In the genomic region with DNA sequence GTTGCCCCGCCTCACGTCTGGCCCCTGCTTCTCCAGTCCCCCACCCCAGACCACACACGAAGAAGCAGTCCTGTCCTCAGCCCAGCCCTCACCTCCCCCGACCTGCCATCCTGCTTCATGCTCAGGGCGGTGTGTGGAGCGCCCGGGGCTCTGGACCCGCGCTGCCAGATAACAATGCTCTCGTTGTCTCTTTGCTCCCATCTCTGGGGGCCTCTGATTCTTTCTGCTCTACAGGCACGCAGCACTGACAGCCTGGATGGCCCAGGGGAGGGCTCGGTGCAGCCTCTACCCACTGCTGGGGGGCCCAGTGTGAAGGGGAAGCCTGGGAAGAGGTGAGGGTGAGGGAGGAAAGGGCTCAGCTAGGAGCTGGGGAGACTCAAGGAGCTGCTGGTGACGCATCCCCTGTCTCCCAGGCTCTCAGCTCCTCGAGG, we compare ENCODE assay signal across 14 cellular contexts. TPM values are rescaled to one million over a fixed set of nuclear protein-coding genes. Genes with fewer than 3 reads are reported as not detected.
A peak's percentile ranks its signal among the peaks of the same experiment; 100 is the strongest.
DNase-seq lines count a peak whose midpoint lies in the region; ATAC-seq and TF ChIP-seq lines count a peak whose summit lies in the region.
"Had no signal": no experiment of that assay in that cellular context is flagged by ENCODE, and none has a peak within 500 bp of the region (broad histone marks: within the 10 kb centered on the region; RNA-seq: fewer than 3 reads in every experiment).

No MANE protein-coding gene starts in this region.

- ATAC-seq in RWPE2 (ENCODE audit: low read depth) = no peak
- ATAC-seq in GM21528 (IDR thresholded peaks at IDR 0.05; ENCODE audit: low FRiP score, unreplicated experiment) = no peak

- H3K18ac ChIP-seq in trophoblast cell (ENCODE audit: low read length) = no peak overlapping the region

- H2AFZ ChIP-seq in trophoblast cell (ENCODE audit: insufficient read depth, low read length, poor library complexity) = no peak overlapping the region

- H3K4me3 ChIP-seq in RWPE2 (ENCODE audit: severe bottlenecking) (no peak overlapping the region), trophoblast cell (ENCODE audit: low read depth, low read length) (no peak overlapping the region)
- H3K4me3 ChIP-seq: coronary artery, spleen, transverse colon had no signal

- intact Hi-C loops in head of caudate nucleus (cut with DNase I) = loop anchor here (5.0 kb wide), 1 partner anchor 90 kb away; a partner anchor contains a TSS

- H4K12ac ChIP-seq in trophoblast cell (ENCODE audit: low read depth, low read length) = no peak overlapping the region

- no peak overlapping the region for H3K27ac ChIP-seq in RWPE2 (ENCODE audit: poor library complexity, severe bottlenecking)
- H3K27ac ChIP-seq in trophoblast cell (ENCODE audit: low read depth, low read length) = no peak overlapping the region
- H3K27ac ChIP-seq: coronary artery, HL-60, neutrophil, spleen, transverse colon had no signal

- TF ChIP-seq CTCF in RWPE2 (IDR thresholded peaks at IDR 0.05; ENCODE audit: poor library complexity, severe bottlenecking) = no peak

- peak; percentile 50 for DNase-seq in RWPE2 (ENCODE audit: low spot score)
- peak in 26 of 42 donors; percentile 29 to 72 (median 56) for DNase-seq in head of caudate nucleus
- DNase-seq in trophoblast cell = no peak
- no peak for DNase-seq in DMS153 (lab: John Stamatoyannopoulos, UW)
- no peak for DNase-seq in NCI-H510A treated with DMSO at 0.1 percent for 48 hours (lab: John Stamatoyannopoulos, UW)
- DNase-seq: activated CD8-positive, alpha-beta memory T cell treated with anti-CD3 and anti-CD28 coated beads for 24 hours; activated naive CD8-positive, alpha-beta T cell treated with anti-CD3 and anti-CD28 coated beads, Interleukin-2, amount 10 ng/mL, durations not matched to agents 7 days and 5 days; Calu3; spleen; transverse colon had no signal

- H2BK12ac ChIP-seq in trophoblast cell (ENCODE audit: low read length) = no peak overlapping the region

- H4K91ac ChIP-seq in trophoblast cell (ENCODE audit: low read depth, low read length) = no peak overlapping the region

- no peak overlapping the region for H3K14ac ChIP-seq in trophoblast cell (ENCODE audit: low read length)

- H3K79me1 ChIP-seq in trophoblast cell (ENCODE audit: low read length) = peaks cover 3% of the 10 kb centered on the region

- H3K36me3 ChIP-seq in RWPE2 (ENCODE audit: low read depth) (no peaks in the 10 kb centered on the region), trophoblast cell (ENCODE audit: control insufficient read depth in 1 of 2, insufficient read depth in 2 of 2, low read length in 2 of 2) (peaks cover 8 to 10% of the 10 kb centered on the region in 2 experiments)
- H3K36me3 ChIP-seq: transverse colon had no signal

- no peak overlapping the region for H3K23ac ChIP-seq in trophoblast cell (ENCODE audit: low read length)

- H3K27me3 ChIP-seq in RWPE2 (ENCODE audit: insufficient read depth, poor library complexity, severe bottlenecking) (no peaks in the 10 kb centered on the region), trophoblast cell (ENCODE audit: insufficient read depth, low read length) (no peaks in the 10 kb centered on the region)
- H3K27me3 ChIP-seq: neutrophil, spleen, transverse colon had no signal

- peak overlapping the region; percentile 14 for H3K4me2 ChIP-seq in trophoblast cell (ENCODE audit: low read length)

- H3K9me3 ChIP-seq in RWPE2 (ENCODE audit: severe bottlenecking) = no peaks in the 10 kb centered on the region
- no peaks in the 10 kb centered on the region for H3K9me3 ChIP-seq in trophoblast cell (ENCODE audit: insufficient read depth, low read depth, low read length)
- H3K9me3 ChIP-seq: neutrophil, spleen, transverse colon had no signal

- H2AK5ac ChIP-seq in trophoblast cell (ENCODE audit: low read length) = no peak overlapping the region

- WGBS in trophoblast cell (ENCODE audit: extremely low coverage, insufficient coverage, insufficient read length) = no CpG with 5 or more reads among the region's 14 CpGs

- no peak overlapping the region for H3K4ac ChIP-seq in trophoblast cell (ENCODE audit: low read depth, low read length)

- no peak overlapping the region for H4K8ac ChIP-seq in trophoblast cell (ENCODE audit: low read depth, low read length)

- H3K79me2 ChIP-seq in trophoblast cell (ENCODE audit: control insufficient read depth, insufficient read depth, low read length, poor library complexity) = no peaks in the 10 kb centered on the region

- H3K9ac ChIP-seq in trophoblast cell (ENCODE audit: low read length) = no peak overlapping the region

- H3K4me1 ChIP-seq in RWPE2 (ENCODE audit: insufficient read depth, poor library complexity, severe bottlenecking) (peaks cover 3% of the 10 kb centered on the region), trophoblast cell (ENCODE audit: control insufficient read depth in 1 of 2, insufficient read depth in 2 of 2, low read length in 2 of 2) (peaks cover 6 to 15% of the 10 kb centered on the region in 2 experiments)

- H2BK120ac ChIP-seq in trophoblast cell (ENCODE audit: insufficient read depth, low read length, poor library complexity) = no peak overlapping the region

- H2BK5ac ChIP-seq in trophoblast cell (ENCODE audit: low read depth, low read length, poor library complexity) = no peak overlapping the region

RNA-seq across cellular contexts. Expression of a gene that starts 2.1 kb away (rescaled TPM):
- polyA plus RNA-seq in trophoblast cell (2013) = 12.8 and 12.9 TPM in 2 replicates

RNA-seq across cellular contexts. Expression of a gene that starts 19.4 kb away (rescaled TPM):
- polyA plus RNA-seq in trophoblast cell (2013) = 32.8 and 34.5 TPM in 2 replicates

RNA-seq across cellular contexts. Expression of a gene that starts 20.6 kb away (rescaled TPM):
- polyA plus RNA-seq in trophoblast cell (2013) = 6.1 and 6.9 TPM in 2 replicates

RNA-seq across cellular contexts. Expression of a gene that starts 29.1 kb away (rescaled TPM):
- 32.8 and 34.2 TPM in 2 replicates for polyA plus RNA-seq in trophoblast cell (2013)

RNA-seq across cellular contexts. Expression of a gene that starts 32.0 kb away (rescaled TPM):
- polyA plus RNA-seq in trophoblast cell (2013) = 119 and 123 TPM in 2 replicates

Comparison
In these comparisons a context has a peak if more than half of its experiments do, and no peak if none do; other contexts are left out.
1. DNase-seq: peak in RWPE2 (single experiment) and head of caudate nucleus (26 of 42); none in trophoblast cell (0 of 2), DMS153 (single experiment) and NCI-H510A treated with DMSO at 0.1 percent for 48 hours (single experiment).